ENCODE assay signal across 22 cellular contexts in genomic region chr10:98418596-98419265, GRCh38.
"Had no signal": no experiment of that assay in that cellular context is flagged by ENCODE, and none has a peak within 500 bp of the region (broad histone marks: within the 10 kb centered on the region; RNA-seq: fewer than 3 reads in every experiment).

No MANE protein-coding gene starts in this region.

- H3K4me3 Mint-ChIP-seq: naive B cell, neural crest cell, T-helper 17 cell, type B pancreatic cell had no signal

- H3K4me3 ChIP-seq: lower lobe of right lung, SK-N-MC, thoracic aorta had no signal

- H3K27me3 Mint-ChIP-seq: naive B cell, T-helper 17 cell, type B pancreatic cell had no signal

- ATAC-seq: esophagus mucosa, lower lobe of right lung, T-helper 17 cell had no signal

- H3K27ac Mint-ChIP-seq: T-helper 17 cell, type B pancreatic cell had no signal

- H3K27ac ChIP-seq: lower lobe of right lung, SK-N-MC, thoracic aorta had no signal

- DNase-seq: activated CD4-positive, alpha-beta T cell treated with anti-CD3 and anti-CD28 coated beads for 1 hour; activated CD4-positive, alpha-beta T cell treated with anti-CD3 and anti-CD28 coated beads, Interleukin-2, amount 50 U/mL, for 1 hour; activated CD8-positive, alpha-beta memory T cell treated with anti-CD3 and anti-CD28 coated beads for 24 hours; activated CD8-positive, alpha-beta memory T cell treated with anti-CD3 and anti-CD28 coated beads, Interleukin-2, amount 50 U/mL, for 4 hours; activated naive CD4-positive, alpha-beta T cell treated with Interleukin-2 at 50 U/mL for 16 hours; activated T-cell treated with anti-CD3 and anti-CD28 coated beads, Interleukin-2, amount 50 U/mL, for 48 hours; amygdala; effector CD8-positive, alpha-beta T cell; hippocampal formation; lower lobe of right lung; mesendoderm; naive B cell; stimulated activated CD4-positive, alpha-beta T cell treated with anti-CD3 and anti-CD28 coated beads, Interleukin-2, amount 100 ng/mL, for 48 hours; stimulated activated CD8-positive, alpha-beta memory T cell treated with anti-CD3 and anti-CD28 coated beads, Interleukin-4, amount 100 ng/mL, for 48 hours; stimulated activated naive CD4-positive, alpha-beta T cell treated with Interleukin-2 at 50 U/mL for 16 hours; SW 1271; T-helper 17 cell had no signal

- H3K9me3 ChIP-seq: lower lobe of right lung, thoracic aorta had no signal

- H3K9me3 Mint-ChIP-seq: naive B cell, neural crest cell, type B pancreatic cell had no signal
